ENCODE assay signal across 27 cellular contexts in genomic region chr12:19166956-19167355, GRCh38.
"Had no signal": no experiment of that assay in that cellular context is flagged by ENCODE, and none has a peak within 500 bp of the region (broad histone marks: within the 10 kb centered on the region; RNA-seq: fewer than 3 reads in every experiment).

No MANE protein-coding gene starts in this region.

- H3K4me1 Mint-ChIP-seq: activated CD4-positive, alpha-beta T cell treated with anti-CD3 and anti-CD28 coated beads, Interleukin-2, amount 10 ng/mL, durations not matched to agents 7 days and 5 days; stimulated activated memory B cell treated with anti-CD40 and anti-IgM and Interleukin-4, amounts not matched to agents 10 μg/mL and 1 μg/mL and 100 μg/mL, for 72 hours; stimulated activated naive CD8-positive, alpha-beta T cell treated with anti-CD3 and anti-CD28 coated beads, Interleukin-15, amount 100 ng/mL, for 72 hours; T-helper 17 cell had no signal

- H3K4me3 Mint-ChIP-seq: activated CD4-positive, alpha-beta memory T cell treated with anti-CD3 and anti-CD28 coated beads, Interleukin-2, amount 10 ng/mL, durations not matched to agents 7 days and 5 days; activated CD4-positive, alpha-beta T cell treated with anti-CD3 and anti-CD28 coated beads, Interleukin-2, amount 10 ng/mL, durations not matched to agents 7 days and 5 days; activated T-cell treated with anti-CD3 and anti-CD28 coated beads, Interleukin-2, amount 50 U/mL, for 24 hours; central memory CD8-positive, alpha-beta T cell; dendritic cell treated with granulocyte-macrophage colony-stimulating factor and Interleukin-4, amounts not matched to agents 40 ng/mL and 50 ng/mL, for 4 days; endodermal cell; natural killer cell; stimulated activated memory B cell treated with anti-CD40 and anti-IgM and Interleukin-4, amounts not matched to agents 10 μg/mL and 1 μg/mL and 100 μg/mL, for 72 hours; stimulated activated naive CD8-positive, alpha-beta T cell treated with anti-CD3 and anti-CD28 coated beads, Interleukin-15, amount 100 ng/mL, for 72 hours; T-helper 17 cell had no signal

- H3K27me3 Mint-ChIP-seq: activated CD4-positive, alpha-beta memory T cell treated with anti-CD3 and anti-CD28 coated beads, Interleukin-2, amount 10 ng/mL, durations not matched to agents 7 days and 5 days; activated CD4-positive, alpha-beta T cell treated with anti-CD3 and anti-CD28 coated beads, Interleukin-2, amount 10 ng/mL, durations not matched to agents 7 days and 5 days; activated T-cell treated with anti-CD3 and anti-CD28 coated beads, Interleukin-2, amount 50 U/mL, for 24 hours; central memory CD8-positive, alpha-beta T cell; dendritic cell treated with granulocyte-macrophage colony-stimulating factor and Interleukin-4, amounts not matched to agents 40 ng/mL and 50 ng/mL, for 4 days; stimulated activated memory B cell treated with anti-CD40 and anti-IgM and Interleukin-4, amounts not matched to agents 10 μg/mL and 1 μg/mL and 100 μg/mL, for 72 hours; stimulated activated naive CD8-positive, alpha-beta T cell treated with anti-CD3 and anti-CD28 coated beads, Interleukin-15, amount 100 ng/mL, for 72 hours; T-helper 17 cell had no signal

- H3K27ac Mint-ChIP-seq: activated CD4-positive, alpha-beta memory T cell treated with anti-CD3 and anti-CD28 coated beads, Interleukin-2, amount 10 ng/mL, durations not matched to agents 7 days and 5 days; activated CD4-positive, alpha-beta T cell treated with anti-CD3 and anti-CD28 coated beads, Interleukin-2, amount 10 ng/mL, durations not matched to agents 7 days and 5 days; activated T-cell treated with anti-CD3 and anti-CD28 coated beads, Interleukin-2, amount 50 U/mL, for 24 hours; dendritic cell treated with granulocyte-macrophage colony-stimulating factor and Interleukin-4, amounts not matched to agents 40 ng/mL and 50 ng/mL, for 4 days; endodermal cell; natural killer cell; stimulated activated memory B cell treated with anti-CD40 and anti-IgM and Interleukin-4, amounts not matched to agents 10 μg/mL and 1 μg/mL and 100 μg/mL, for 72 hours; stimulated activated naive CD8-positive, alpha-beta T cell treated with anti-CD3 and anti-CD28 coated beads, Interleukin-15, amount 100 ng/mL, for 72 hours; T-helper 17 cell had no signal

- H3K4me1 ChIP-seq: sigmoid colon had no signal

- H3K27ac ChIP-seq: neutrophil, sigmoid colon, upper lobe of left lung had no signal

- H3K9me3 Mint-ChIP-seq: activated CD4-positive, alpha-beta memory T cell treated with anti-CD3 and anti-CD28 coated beads, Interleukin-2, amount 10 ng/mL, durations not matched to agents 7 days and 5 days; activated CD4-positive, alpha-beta T cell treated with anti-CD3 and anti-CD28 coated beads, Interleukin-2, amount 10 ng/mL, durations not matched to agents 7 days and 5 days; activated T-cell treated with anti-CD3 and anti-CD28 coated beads, Interleukin-2, amount 50 U/mL, for 24 hours; central memory CD8-positive, alpha-beta T cell; dendritic cell treated with granulocyte-macrophage colony-stimulating factor and Interleukin-4, amounts not matched to agents 40 ng/mL and 50 ng/mL, for 4 days; endodermal cell; stimulated activated naive CD8-positive, alpha-beta T cell treated with anti-CD3 and anti-CD28 coated beads, Interleukin-15, amount 100 ng/mL, for 72 hours had no signal

- ATAC-seq: esophagus mucosa; left cardiac atrium; natural killer cell; stimulated activated memory B cell treated with anti-CD40 and anti-IgM and Interleukin-4, amounts not matched to agents 10 μg/mL and 1 μg/mL and 100 μg/mL, for 72 hours; stimulated activated naive CD8-positive, alpha-beta T cell treated with anti-CD3 and anti-CD28 coated beads, Interleukin-15, amount 100 ng/mL, for 72 hours; T-helper 17 cell had no signal

- H3K36me3 ChIP-seq: neutrophil, sigmoid colon, upper lobe of left lung had no signal

- DNase-seq: activated CD4-positive, alpha-beta memory T cell treated with anti-CD3 and anti-CD28 coated beads, Interleukin-2, amount 10 ng/mL, durations not matched to agents 7 days and 5 days; activated CD4-positive, alpha-beta T cell treated with anti-CD3 and anti-CD28 coated beads for 1 hour; activated CD4-positive, alpha-beta T cell treated with anti-CD3 and anti-CD28 coated beads, Interleukin-2, amount 10 ng/mL, durations not matched to agents 7 days and 5 days; activated CD8-positive, alpha-beta memory T cell treated with anti-CD3 and anti-CD28 coated beads, Interleukin-2, amount 50 U/mL, for 48 hours; activated gamma-delta T cell treated with Interleukin-2 at 50 U/mL for 16 hours; activated naive CD4-positive, alpha-beta T cell treated with anti-CD3 and anti-CD28 coated beads, Interleukin-2, amount 50 U/mL, for 16 hours; activated T-cell treated with anti-CD3 and anti-CD28 coated beads, Interleukin-2, amount 50 U/mL, for 24 hours; amygdala; endodermal cell; foreskin melanocyte; left cardiac atrium; midbrain; natural killer cell; sigmoid colon; stimulated activated CD4-positive, alpha-beta T cell treated with anti-CD3 and anti-CD28 coated beads, Interleukin-1b, Interleukin-23, amount 100 ng/mL, for 48 hours; stimulated activated CD4-positive, alpha-beta T cell treated with anti-CD3 and anti-CD28 coated beads, Interleukin-4, amount 100 ng/mL, for 4 hours; stimulated activated CD8-positive, alpha-beta memory T cell treated with anti-CD3 and anti-CD28 coated beads, Interleukin-4, amount 100 ng/mL, for 48 hours; stimulated activated naive CD8-positive, alpha-beta T cell treated with anti-CD3 and anti-CD28 coated beads, Interleukin-15, amount 100 ng/mL, for 72 hours; T-helper 17 cell; T1000; upper lobe of left lung had no signal

- H3K9me3 ChIP-seq: neutrophil, sigmoid colon, upper lobe of left lung had no signal

- H3K36me3 Mint-ChIP-seq: natural killer cell; stimulated activated memory B cell treated with anti-CD40 and anti-IgM and Interleukin-4, amounts not matched to agents 10 μg/mL and 1 μg/mL and 100 μg/mL, for 72 hours had no signal

- H3K4me3 ChIP-seq: sigmoid colon, smooth muscle cell, upper lobe of left lung had no signal
